1 cellular context compared by ENCODE assay signal in the genomic region with DNA sequence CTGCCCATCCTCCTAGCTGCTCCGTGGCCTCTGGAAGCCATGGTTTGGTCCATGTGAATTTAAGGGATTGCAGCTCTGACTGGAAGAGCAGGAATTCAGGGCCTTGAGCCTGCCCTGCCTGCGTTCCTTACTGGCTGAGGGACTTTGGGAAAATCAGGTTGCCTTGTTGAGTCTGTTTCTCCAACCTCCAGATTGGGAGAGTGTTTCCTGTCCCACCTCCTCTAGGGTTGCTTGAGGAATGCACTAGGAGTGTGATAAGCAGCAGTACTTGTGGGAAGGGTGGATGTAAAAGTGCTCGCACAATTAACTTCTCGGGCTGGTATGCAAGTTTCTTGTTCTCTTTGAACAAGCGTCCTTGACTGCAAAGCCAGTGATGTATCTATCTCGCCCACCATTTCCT.
TF ChIP-seq lines count a peak whose summit lies in the region.

No MANE protein-coding gene starts in this region.

TF ChIP-seq in H1, 55 proteins besides CTCF, POLR2A, EP300 and RAD21:
- TF ChIP-seq EZH2 (IDR thresholded peaks at IDR 0.05; ENCODE audit: low read depth, low read length, severe bottlenecking) (no peak), SP4 (IDR thresholded peaks at IDR 0.05; ENCODE audit: low read length) (no peak), TCF12 (IDR thresholded peaks at IDR 0.05; ENCODE audit: low read depth, low read length) (no peak), KDM4A (IDR thresholded peaks at IDR 0.05; ENCODE audit: low read depth, low read length, severe bottlenecking) (no peak), POLR2AphosphoS5 (IDR thresholded peaks at IDR 0.05; ENCODE audit: low read depth, low read length) (no peak), GTF2F1 (IDR thresholded peaks at IDR 0.05; ENCODE audit: borderline replicate concordance, low read depth, low read length) (no peak), SRF (IDR thresholded peaks at IDR 0.05; ENCODE audit: low read depth, low read length) (no peak)
- TF ChIP-seq, protein P1, sequence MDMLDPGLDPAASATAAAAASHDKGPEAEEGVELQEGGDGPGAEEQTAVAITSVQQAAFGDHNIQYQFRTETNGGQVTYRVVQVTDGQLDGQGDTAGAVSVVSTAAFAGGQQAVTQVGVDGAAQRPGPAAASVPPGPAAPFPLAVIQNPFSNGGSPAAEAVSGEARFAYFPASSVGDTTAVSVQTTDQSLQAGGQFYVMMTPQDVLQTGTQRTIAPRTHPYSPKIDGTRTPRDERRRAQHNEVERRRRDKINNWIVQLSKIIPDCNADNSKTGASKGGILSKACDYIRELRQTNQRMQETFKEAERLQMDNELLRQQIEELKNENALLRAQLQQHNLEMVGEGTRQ (IDR thresholded peaks at IDR 0.05; ENCODE audit: low read length): no peak
